24 cellular contexts compared by ENCODE assay signal in genomic region chr4:107312366-107312765, GRCh38.
DNase-seq lines count a peak whose midpoint lies in the region; ATAC-seq and TF ChIP-seq lines count a peak whose summit lies in the region.
"Had no signal": no experiment of that assay in that cellular context is flagged by ENCODE, and none has a peak within 500 bp of the region (broad histone marks: within the 10 kb centered on the region; RNA-seq: fewer than 3 reads in every experiment).

No MANE protein-coding gene starts in this region.

- H3K4me3 Mint-ChIP-seq in activated naive CD4-positive, alpha-beta T cell treated with anti-CD3 and anti-CD28 coated beads, Interleukin-2, amount 10 ng/mL, durations not matched to agents 7 days and 5 days, result no peak overlapping the region
- H3K4me3 Mint-ChIP-seq: CD4-positive, alpha-beta T cell; T-cell had no signal

- no peaks in the 10 kb centered on the region for H3K4me1 Mint-ChIP-seq in activated naive CD4-positive, alpha-beta T cell treated with anti-CD3 and anti-CD28 coated beads, Interleukin-2, amount 10 ng/mL, durations not matched to agents 7 days and 5 days
- H3K4me1 Mint-ChIP-seq: T-cell had no signal

- DNase-seq in AG10803 (ENCODE audit: low read depth) (peak; percentile 50), GM04503 (ENCODE audit: low read depth) (peak; percentile 14), amniotic epithelial cell (ENCODE audit: low read depth) (peak; percentile 22), iris pigment epithelial cell (ENCODE audit: low read depth) (peak; percentile 57), mesenteric fat pad (ENCODE audit: low spot score) (no peak)
- DNase-seq in activated naive CD4-positive, alpha-beta T cell treated with anti-CD3 and anti-CD28 coated beads, Interleukin-2, amount 10 ng/mL, durations not matched to agents 7 days and 5 days, result no peak
- DNase-seq: AML-193; CD4-positive, alpha-beta T cell; KG1; MG63; NCI-H1105 treated with DMSO at 0.1 percent for 48 hours; NCI-H146; NCI-H1930; NCI-H2107; NCI-H446; NCI-H524 treated with DMSO at 0.1 percent for 48 hours; NCI-H774; PC-9; SJCRH30; T-cell had no signal

- H3K9me3 Mint-ChIP-seq in activated naive CD4-positive, alpha-beta T cell treated with anti-CD3 and anti-CD28 coated beads, Interleukin-2, amount 10 ng/mL, durations not matched to agents 7 days and 5 days, result no peaks in the 10 kb centered on the region

- CTCF ChIA-PET in activated naive CD4-positive, alpha-beta T cell treated with anti-CD3 and anti-CD28 coated beads, Interleukin-2, amount 10 ng/mL, durations not matched to agents 7 days and 5 days (lab: Charles Lee), result no interaction called here

- H3K36me3 Mint-ChIP-seq in activated naive CD4-positive, alpha-beta T cell treated with anti-CD3 and anti-CD28 coated beads, Interleukin-2, amount 10 ng/mL, durations not matched to agents 7 days and 5 days, result no peaks in the 10 kb centered on the region
- H3K36me3 Mint-ChIP-seq: T-cell had no signal

- H3K27me3 Mint-ChIP-seq in activated naive CD4-positive, alpha-beta T cell treated with anti-CD3 and anti-CD28 coated beads, Interleukin-2, amount 10 ng/mL, durations not matched to agents 7 days and 5 days, result no peaks in the 10 kb centered on the region
- H3K27me3 Mint-ChIP-seq: CD4-positive, alpha-beta T cell had no signal

- TF ChIP-seq CTCF in AG10803 (conservative IDR thresholded peaks at IDR 0.05; ENCODE audit: low read length), result no peak

- ATAC-seq in HG03469 (IDR thresholded peaks at IDR 0.05; ENCODE audit: unreplicated experiment), result no peak
- ATAC-seq: HCT116, Right ventricle myocardium inferior, T-cell had no signal

- H3K4me3 ChIP-seq in AG10803 (ENCODE audit: low read length), result no peak overlapping the region
- H3K4me3 ChIP-seq: BLaER1 treated with 17β-estradiol and CSF1 and Interleukin-3, amounts not matched to agents 10 nM and 100 nM; MG63; PC-9; SJCRH30 had no signal

- no peak overlapping the region for H3K27ac Mint-ChIP-seq in activated naive CD4-positive, alpha-beta T cell treated with anti-CD3 and anti-CD28 coated beads, Interleukin-2, amount 10 ng/mL, durations not matched to agents 7 days and 5 days
- H3K27ac Mint-ChIP-seq: CD4-positive, alpha-beta T cell; T-cell had no signal

Comparison
In these comparisons a context has a peak if more than half of its experiments do, and no peak if none do; other contexts are left out.
1. DNase-seq: peak in AG10803 (single experiment), GM04503 (single experiment), amniotic epithelial cell (single experiment) and iris pigment epithelial cell (single experiment); none in activated naive CD4-positive, alpha-beta T cell treated with anti-CD3 and anti-CD28 coated beads, Interleukin-2, amount 10 ng/mL, durations not matched to agents 7 days and 5 days (single experiment) and mesenteric fat pad (single experiment).